Comparison of ENCODE assay signal across 8 cellular contexts in the genomic region with DNA sequence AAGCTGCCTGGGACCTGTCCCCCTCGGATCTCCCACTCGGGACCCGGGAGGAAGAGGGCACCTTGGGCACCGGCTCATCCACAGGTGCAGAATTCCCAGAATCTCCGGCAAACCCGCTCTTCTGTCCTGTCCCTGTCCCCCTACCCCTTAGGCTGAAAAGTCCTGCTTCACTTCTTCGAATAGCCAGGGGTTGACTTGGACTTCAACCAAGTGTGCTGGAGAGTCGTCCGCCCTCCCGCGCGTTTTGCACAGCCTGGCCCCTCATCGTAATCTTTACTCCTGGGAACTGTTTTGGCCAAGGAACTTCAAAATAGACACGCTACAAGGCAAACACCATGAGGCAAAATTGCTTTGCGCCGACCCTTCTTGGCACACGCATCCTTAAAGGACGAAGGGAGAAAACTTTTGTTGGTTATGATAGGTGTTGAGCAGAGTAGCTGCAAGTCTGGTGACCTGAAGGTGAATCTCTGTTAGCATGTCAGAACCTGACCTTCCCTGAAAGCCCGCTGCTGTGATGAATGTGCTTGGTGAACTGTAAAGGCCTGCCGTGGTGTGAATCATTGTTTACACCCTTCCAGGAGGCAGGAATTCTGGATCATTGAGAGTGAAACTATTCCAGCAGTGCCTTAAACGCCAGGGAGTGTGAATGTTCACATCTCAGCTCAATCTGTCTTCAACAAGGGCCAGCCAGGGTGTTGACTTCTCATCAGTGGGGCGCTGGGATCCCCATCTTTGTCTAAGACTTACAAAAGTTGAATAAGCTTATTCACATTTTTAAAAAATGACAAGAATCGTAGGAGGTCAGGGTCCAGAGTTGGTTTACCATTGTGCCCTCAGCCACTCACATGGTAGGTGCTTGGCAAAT. TPM values are rescaled to one million over a fixed set of nuclear protein-coding genes. Genes with fewer than 3 reads are reported as not detected.
DNase-seq lines count a peak whose midpoint lies in the region; ATAC-seq and TF ChIP-seq lines count a peak whose summit lies in the region.

No MANE protein-coding gene starts in this region.

- H3K9me3 ChIP-seq in PC-9 (ENCODE audit: insufficient read depth, low read depth): peaks cover 4% of the 10 kb centered on the region; the same call in 1 of the 2 replicates

- peaks cover 35% of the 10 kb centered on the region for H3K4me1 ChIP-seq in PC-9 (replicated peaks; ENCODE audit: insufficient read depth)
- H3K4me1 ChIP-seq in rectal smooth muscle tissue (ENCODE audit: control insufficient read depth, insufficient read depth, low read length): no peaks in the 10 kb centered on the region

- no peaks in the 10 kb centered on the region for H3K27me3 ChIP-seq in PC-9 (ENCODE audit: insufficient read depth, low read depth)
- peaks cover 2% of the 10 kb centered on the region for H3K27me3 ChIP-seq in rectal smooth muscle tissue (ENCODE audit: control insufficient read depth, insufficient read depth, low read length)

- H3F3A ChIP-seq in PC-9 (ENCODE audit: insufficient read depth, low read depth): peaks cover 14% of the 10 kb centered on the region; the same call in 1 of the 2 replicates

- no peaks in the 10 kb centered on the region for H3K4me1 Mint-ChIP-seq in stimulated activated naive CD8-positive, alpha-beta T cell treated with anti-CD3 and anti-CD28 coated beads, Interleukin-15, Interleukin-2, amounts not matched to agents 100 ng/mL and 50 ng/mL, for 24 hours (ENCODE audit: low read depth)

- BruUV-seq in PC-9 (replicated peaks; lab: Mats Ljungman, UMichigan): no TSS peak

- H3K4me2 ChIP-seq in PC-9: peak overlapping the region; percentile 96

- no peak for ATAC-seq in stimulated activated naive CD8-positive, alpha-beta T cell treated with anti-CD3 and anti-CD28 coated beads, Interleukin-15, Interleukin-2, amounts not matched to agents 100 U/mL and 50 U/mL, for 24 hours
- no peak for ATAC-seq in HG03378 (IDR thresholded peaks at IDR 0.05; ENCODE audit: unreplicated experiment)
- ATAC-seq in HG03039 (IDR thresholded peaks at IDR 0.05; ENCODE audit: unreplicated experiment): no peak
- ATAC-seq in HG02623 (IDR thresholded peaks at IDR 0.05; ENCODE audit: unreplicated experiment): no peak

- H3K9me3 Mint-ChIP-seq in stimulated activated naive CD8-positive, alpha-beta T cell treated with anti-CD3 and anti-CD28 coated beads, Interleukin-15, Interleukin-2, amounts not matched to agents 100 ng/mL and 50 ng/mL, for 24 hours: peaks cover 11% of the 10 kb centered on the region

- peaks cover 38% of the 10 kb centered on the region for H3K27me3 Mint-ChIP-seq in stimulated activated naive CD8-positive, alpha-beta T cell treated with anti-CD3 and anti-CD28 coated beads, Interleukin-15, Interleukin-2, amounts not matched to agents 100 ng/mL and 50 ng/mL, for 24 hours

- H3K36me3 ChIP-seq in PC-9 (ENCODE audit: low read depth) (no peaks in the 10 kb centered on the region), rectal smooth muscle tissue (ENCODE audit: control insufficient read depth, insufficient read depth, low read length) (no peaks in the 10 kb centered on the region)

- peak overlapping the region; percentile 72 for H3K4me3 Mint-ChIP-seq in stimulated activated naive CD8-positive, alpha-beta T cell treated with anti-CD3 and anti-CD28 coated beads, Interleukin-15, Interleukin-2, amounts not matched to agents 100 ng/mL and 50 ng/mL, for 24 hours

- H2AFZ ChIP-seq in PC-9: 0 out of 2 replicates have a peak overlapping the region, but pooled peaks have one; percentile 10

- H3K27ac ChIP-seq in PC-9: no peak overlapping the region
- no peak overlapping the region for H3K27ac ChIP-seq in rectal smooth muscle tissue (ENCODE audit: low read depth, low read length)

- H3K9ac ChIP-seq in rectal smooth muscle tissue (ENCODE audit: low read length): no peak overlapping the region

- DNase-seq in stimulated activated naive CD8-positive, alpha-beta T cell treated with anti-CD3 and anti-CD28 coated beads, Interleukin-15, Interleukin-2, amounts not matched to agents 100 U/mL and 50 U/mL, for 24 hours: no peak
- no peak for DNase-seq in PC-9
- peak; percentile 4 for DNase-seq in fibroblast of villous mesenchyme (ENCODE audit: low read depth)

- no peaks in the 10 kb centered on the region for H3K36me3 Mint-ChIP-seq in stimulated activated naive CD8-positive, alpha-beta T cell treated with anti-CD3 and anti-CD28 coated beads, Interleukin-15, Interleukin-2, amounts not matched to agents 100 ng/mL and 50 ng/mL, for 24 hours (ENCODE audit: low read depth)

- H3K27ac Mint-ChIP-seq in stimulated activated naive CD8-positive, alpha-beta T cell treated with anti-CD3 and anti-CD28 coated beads, Interleukin-15, Interleukin-2, amounts not matched to agents 100 ng/mL and 50 ng/mL, for 24 hours: no peak overlapping the region

- H3K4me3 ChIP-seq in PC-9: peak overlapping the region; percentile 83; the same call in 1 of the 2 replicates
- H3K4me3 ChIP-seq in fibroblast of villous mesenchyme (ENCODE audit: low read depth, low read length): no peak overlapping the region
- peak overlapping the region; percentile 51 for H3K4me3 ChIP-seq in rectal smooth muscle tissue (ENCODE audit: low read length)

- no peak for TF ChIP-seq CTCF in PC-9 (conservative IDR thresholded peaks at IDR 0.05)
- TF ChIP-seq CTCF in fibroblast of villous mesenchyme (IDR thresholded peaks at IDR 0.05; ENCODE audit: insufficient read depth, low read depth, low read length): no peak

- POLR2A ChIA-PET in PC-9 (lab: Charles Lee; ENCODE audit: unreplicated experiment): no interaction called here

- intact Hi-C loops in PC-9 (cut with micrococcal nuclease; ENCODE audit: unreplicated experiment): loop anchor here (1.0 to 2.0 kb wide), 2 partner anchors 85 to 131 kb away; no protein-coding TSS in a partner anchor

- peaks cover 34% of the 10 kb centered on the region for H3K79me2 ChIP-seq in PC-9 (ENCODE audit: low read depth)

- H3K9me2 ChIP-seq in PC-9 (ENCODE audit: insufficient read depth): no peaks in the 10 kb centered on the region

- CTCF ChIA-PET in PC-9 (lab: Charles Lee): no interaction called here

- no peaks in the 10 kb centered on the region for H4K20me1 ChIP-seq in PC-9 (ENCODE audit: insufficient read depth)

RNA-seq across cellular contexts. Expression of gene RAPGEF5, which starts 0.6 kb away (rescaled TPM):
- total RNA-seq in PC-9 (2021) (16.4 and 16.6 TPM in 2 replicates), fibroblast of villous mesenchyme (0.64 and 0.86 TPM in 2 replicates)
